ENCODE assay signal across 1 cellular context in the genomic region with DNA sequence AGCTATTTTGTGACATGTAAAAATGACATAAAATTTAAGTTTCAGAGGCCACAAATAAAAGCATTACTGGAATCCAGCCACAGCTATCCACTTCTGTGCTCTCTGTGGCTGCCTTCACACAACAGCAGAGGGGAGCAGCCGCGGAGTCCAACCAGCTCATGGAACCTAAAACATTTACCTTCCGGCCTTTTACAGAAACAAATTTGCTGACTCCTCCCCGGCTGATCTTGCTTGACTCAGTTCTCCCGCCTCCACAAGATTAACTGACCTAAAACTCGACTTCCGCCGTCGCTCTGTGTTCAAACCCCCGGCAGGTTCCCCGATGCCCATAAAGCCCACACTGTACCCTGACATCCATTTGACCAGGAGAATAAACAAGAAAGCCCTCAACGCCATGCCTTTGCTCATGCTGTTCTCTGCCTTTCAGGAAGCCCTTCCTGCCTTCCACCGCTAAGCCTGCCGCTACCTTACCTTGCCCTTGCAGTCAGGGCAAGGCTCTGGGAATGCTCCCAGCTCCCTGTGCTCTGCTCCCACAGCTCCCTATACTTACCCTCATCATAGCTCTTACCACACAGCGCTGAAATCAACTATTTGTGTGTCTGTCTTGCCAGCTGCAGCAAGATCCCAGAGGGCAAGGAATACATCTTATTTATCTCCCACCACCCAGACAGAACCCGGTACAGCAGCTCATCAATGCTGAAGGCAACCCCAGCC.
TF ChIP-seq lines count a peak whose summit lies in the region.

No MANE protein-coding gene starts in this region.

TF ChIP-seq in SK-N-SH, 30 proteins besides CTCF, POLR2A, EP300 and RAD21 (continued from another document):
- TF ChIP-seq, protein P1, sequence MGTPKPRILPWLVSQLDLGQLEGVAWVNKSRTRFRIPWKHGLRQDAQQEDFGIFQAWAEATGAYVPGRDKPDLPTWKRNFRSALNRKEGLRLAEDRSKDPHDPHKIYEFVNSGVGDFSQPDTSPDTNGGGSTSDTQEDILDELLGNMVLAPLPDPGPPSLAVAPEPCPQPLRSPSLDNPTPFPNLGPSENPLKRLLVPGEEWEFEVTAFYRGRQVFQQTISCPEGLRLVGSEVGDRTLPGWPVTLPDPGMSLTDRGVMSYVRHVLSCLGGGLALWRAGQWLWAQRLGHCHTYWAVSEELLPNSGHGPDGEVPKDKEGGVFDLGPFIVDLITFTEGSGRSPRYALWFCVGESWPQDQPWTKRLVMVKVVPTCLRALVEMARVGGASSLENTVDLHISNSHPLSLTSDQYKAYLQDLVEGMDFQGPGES (IDR thresholded peaks at IDR 0.05; ENCODE audit: low read depth, low read length) = no peak
- TF ChIP-seq, protein P2, sequence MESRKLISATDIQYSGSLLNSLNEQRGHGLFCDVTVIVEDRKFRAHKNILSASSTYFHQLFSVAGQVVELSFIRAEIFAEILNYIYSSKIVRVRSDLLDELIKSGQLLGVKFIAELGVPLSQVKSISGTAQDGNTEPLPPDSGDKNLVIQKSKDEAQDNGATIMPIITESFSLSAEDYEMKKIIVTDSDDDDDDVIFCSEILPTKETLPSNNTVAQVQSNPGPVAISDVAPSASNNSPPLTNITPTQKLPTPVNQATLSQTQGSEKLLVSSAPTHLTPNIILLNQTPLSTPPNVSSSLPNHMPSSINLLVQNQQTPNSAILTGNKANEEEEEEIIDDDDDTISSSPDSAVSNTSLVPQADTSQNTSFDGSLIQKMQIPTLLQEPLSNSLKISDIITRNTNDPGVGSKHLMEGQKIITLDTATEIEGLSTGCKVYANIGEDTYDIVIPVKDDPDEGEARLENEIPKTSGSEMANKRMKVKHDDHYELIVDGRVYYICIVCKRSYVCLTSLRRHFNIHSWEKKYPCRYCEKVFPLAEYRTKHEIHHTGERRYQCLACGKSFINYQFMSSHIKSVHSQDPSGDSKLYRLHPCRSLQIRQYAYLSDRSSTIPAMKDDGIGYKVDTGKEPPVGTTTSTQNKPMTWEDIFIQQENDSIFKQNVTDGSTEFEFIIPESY (IDR thresholded peaks at IDR 0.05; ENCODE audit: borderline replicate concordance, low read depth) = no peak
- TF ChIP-seq RCOR1 (IDR thresholded peaks at IDR 0.05; ENCODE audit: low read length) (no peak), GABPA (IDR thresholded peaks at IDR 0.05; ENCODE audit: low read depth) (no peak), CHD2 (IDR thresholded peaks at IDR 0.05; ENCODE audit: low read length, partially characterized antibody) (no peak), JUND (IDR thresholded peaks at IDR 0.05) (no peak)
- TF ChIP-seq, protein P3, sequence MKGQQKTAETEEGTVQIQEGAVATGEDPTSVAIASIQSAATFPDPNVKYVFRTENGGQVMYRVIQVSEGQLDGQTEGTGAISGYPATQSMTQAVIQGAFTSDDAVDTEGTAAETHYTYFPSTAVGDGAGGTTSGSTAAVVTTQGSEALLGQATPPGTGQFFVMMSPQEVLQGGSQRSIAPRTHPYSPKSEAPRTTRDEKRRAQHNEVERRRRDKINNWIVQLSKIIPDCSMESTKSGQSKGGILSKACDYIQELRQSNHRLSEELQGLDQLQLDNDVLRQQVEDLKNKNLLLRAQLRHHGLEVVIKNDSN (IDR thresholded peaks at IDR 0.05; ENCODE audit: borderline replicate concordance, low read depth) = no peak
- TF ChIP-seq, protein P4, sequence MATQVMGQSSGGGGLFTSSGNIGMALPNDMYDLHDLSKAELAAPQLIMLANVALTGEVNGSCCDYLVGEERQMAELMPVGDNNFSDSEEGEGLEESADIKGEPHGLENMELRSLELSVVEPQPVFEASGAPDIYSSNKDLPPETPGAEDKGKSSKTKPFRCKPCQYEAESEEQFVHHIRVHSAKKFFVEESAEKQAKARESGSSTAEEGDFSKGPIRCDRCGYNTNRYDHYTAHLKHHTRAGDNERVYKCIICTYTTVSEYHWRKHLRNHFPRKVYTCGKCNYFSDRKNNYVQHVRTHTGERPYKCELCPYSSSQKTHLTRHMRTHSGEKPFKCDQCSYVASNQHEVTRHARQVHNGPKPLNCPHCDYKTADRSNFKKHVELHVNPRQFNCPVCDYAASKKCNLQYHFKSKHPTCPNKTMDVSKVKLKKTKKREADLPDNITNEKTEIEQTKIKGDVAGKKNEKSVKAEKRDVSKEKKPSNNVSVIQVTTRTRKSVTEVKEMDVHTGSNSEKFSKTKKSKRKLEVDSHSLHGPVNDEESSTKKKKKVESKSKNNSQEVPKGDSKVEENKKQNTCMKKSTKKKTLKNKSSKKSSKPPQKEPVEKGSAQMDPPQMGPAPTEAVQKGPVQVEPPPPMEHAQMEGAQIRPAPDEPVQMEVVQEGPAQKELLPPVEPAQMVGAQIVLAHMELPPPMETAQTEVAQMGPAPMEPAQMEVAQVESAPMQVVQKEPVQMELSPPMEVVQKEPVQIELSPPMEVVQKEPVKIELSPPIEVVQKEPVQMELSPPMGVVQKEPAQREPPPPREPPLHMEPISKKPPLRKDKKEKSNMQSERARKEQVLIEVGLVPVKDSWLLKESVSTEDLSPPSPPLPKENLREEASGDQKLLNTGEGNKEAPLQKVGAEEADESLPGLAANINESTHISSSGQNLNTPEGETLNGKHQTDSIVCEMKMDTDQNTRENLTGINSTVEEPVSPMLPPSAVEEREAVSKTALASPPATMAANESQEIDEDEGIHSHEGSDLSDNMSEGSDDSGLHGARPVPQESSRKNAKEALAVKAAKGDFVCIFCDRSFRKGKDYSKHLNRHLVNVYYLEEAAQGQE (IDR thresholded peaks at IDR 0.05; ENCODE audit: low read depth, low read length) = no peak
